Comparison of ENCODE assay signal across 1 cellular context in genomic region chrX:66038115-66038514, GRCh38.
TF ChIP-seq lines count a peak whose summit lies in the region.

No MANE protein-coding gene starts in this region.

TF ChIP-seq in SK-N-SH, 30 proteins besides CTCF, POLR2A, EP300 and RAD21 (continued from another document):
- no peak for TF ChIP-seq MEF2A (IDR thresholded peaks at IDR 0.05; ENCODE audit: borderline replicate concordance, low read depth)
- no peak for TF ChIP-seq SIN3A (IDR thresholded peaks at IDR 0.05; ENCODE audit: borderline replicate concordance, low read depth, low read length)
- TF ChIP-seq GATA2 (CRISPR knock-in tag; IDR thresholded peaks at IDR 0.05) = no peak
- no peak for TF ChIP-seq JUND (IDR thresholded peaks at IDR 0.05)
- TF ChIP-seq FOXJ3 (CRISPR knock-in tag; IDR thresholded peaks at IDR 0.05) = no peak
- no peak for TF ChIP-seq POLR2AphosphoS5 (IDR thresholded peaks at IDR 0.05; ENCODE audit: low read depth, low read length)
- TF ChIP-seq NFIC (IDR thresholded peaks at IDR 0.05; ENCODE audit: borderline replicate concordance) = no peak
- TF ChIP-seq TCF12 (IDR thresholded peaks at IDR 0.05) = no peak
- no peak for TF ChIP-seq FOSL2 (IDR thresholded peaks at IDR 0.05; ENCODE audit: borderline replicate concordance, low read depth)
- TF ChIP-seq, protein P1, sequence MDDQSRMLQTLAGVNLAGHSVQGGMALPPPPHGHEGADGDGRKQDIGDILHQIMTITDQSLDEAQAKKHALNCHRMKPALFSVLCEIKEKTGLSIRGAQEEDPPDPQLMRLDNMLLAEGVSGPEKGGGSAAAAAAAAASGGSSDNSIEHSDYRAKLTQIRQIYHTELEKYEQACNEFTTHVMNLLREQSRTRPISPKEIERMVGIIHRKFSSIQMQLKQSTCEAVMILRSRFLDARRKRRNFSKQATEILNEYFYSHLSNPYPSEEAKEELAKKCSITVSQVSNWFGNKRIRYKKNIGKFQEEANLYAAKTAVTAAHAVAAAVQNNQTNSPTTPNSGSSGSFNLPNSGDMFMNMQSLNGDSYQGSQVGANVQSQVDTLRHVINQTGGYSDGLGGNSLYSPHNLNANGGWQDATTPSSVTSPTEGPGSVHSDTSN (IDR thresholded peaks at IDR 0.05) = no peak
- TF ChIP-seq RCOR1 (IDR thresholded peaks at IDR 0.05; ENCODE audit: low read length) = no peak
- TF ChIP-seq RFX5 (IDR thresholded peaks at IDR 0.05; ENCODE audit: low read length) = no peak
- no peak for TF ChIP-seq YY1 (IDR thresholded peaks at IDR 0.05; ENCODE audit: low read depth)
- no peak for TF ChIP-seq NRF1 (IDR thresholded peaks at IDR 0.05; ENCODE audit: low read depth, low read length)
- no peak for TF ChIP-seq TEAD4 (IDR thresholded peaks at IDR 0.05; ENCODE audit: borderline replicate concordance, insufficient read depth)
- TF ChIP-seq GABPA (IDR thresholded peaks at IDR 0.05; ENCODE audit: low read depth) = no peak
- TF ChIP-seq CHD2 (IDR thresholded peaks at IDR 0.05; ENCODE audit: low read length, partially characterized antibody) = no peak
- no peak for TF ChIP-seq ZBTB33 (IDR thresholded peaks at IDR 0.05; ENCODE audit: borderline replicate concordance, low read depth)
